In genomic region chrX:153953342-153953830, GRCh38 we compare ENCODE assay signal across 8 cellular contexts. TPM values are rescaled to one million over a fixed set of nuclear protein-coding genes. Genes with fewer than 3 reads are reported as not detected.
DNase-seq lines count a peak whose midpoint lies in the region; ATAC-seq and TF ChIP-seq lines count a peak whose summit lies in the region.

No MANE protein-coding gene starts in this region.

- peak; percentile 78 to 94 for TF ChIP-seq RAD21 in liver (IDR thresholded peaks at IDR 0.05)

- no peaks in the 10 kb centered on the region for H3K27me3 Mint-ChIP-seq in chondrocyte (ENCODE audit: low read depth)

- ATAC-seq in GM18907 (IDR thresholded peaks at IDR 0.05; ENCODE audit: unreplicated experiment) (peak; percentile 48), HG03571 (IDR thresholded peaks at IDR 0.05; ENCODE audit: unreplicated experiment) (no peak)

- H3K9me3 Mint-ChIP-seq in chondrocyte (ENCODE audit: low read depth): no peaks in the 10 kb centered on the region

- TF ChIP-seq CTCF in AG04450 (IDR thresholded peaks at IDR 0.05; ENCODE audit: low read depth, low read length) (peak; percentile 84), chondrocyte (IDR thresholded peaks at IDR 0.05) (peak; percentile 99), liver (IDR thresholded peaks at IDR 0.05; ENCODE audit: low read depth, low read length, missing input control) (peak; percentile 93)

- H3K4me1 Mint-ChIP-seq in chondrocyte (ENCODE audit: low read depth): peaks cover 10% of the 10 kb centered on the region

- no peak overlapping the region for H3K9ac ChIP-seq in liver (ENCODE audit: low read depth in 1 of 2, low read length in 2 of 2)

- H3K9me3 ChIP-seq in AG04450 (ENCODE audit: control insufficient read depth, insufficient read depth, low read length): no peaks in the 10 kb centered on the region; the same call in 1 of the 2 replicates
- no peaks in the 10 kb centered on the region for H3K9me3 ChIP-seq in liver (ENCODE audit: control insufficient read depth in 4 of 4, low read length in 3 of 4)

- CTCF ChIA-PET in AG04450 (lab: Charles Lee): no interaction called here

- peaks cover 43% of the 10 kb centered on the region for H3K36me3 Mint-ChIP-seq in chondrocyte (ENCODE audit: low read depth)

- WGBS in liver: 37% methylated on average over 33 of the region's 33 CpGs

- DNase-seq in AG04450 (ENCODE audit: low read depth, low spot score) (no peak), NCI-H1092 treated with DMSO at 0.1 percent for 48 hours (lab: John Stamatoyannopoulos, UW) (peak; percentile 55), chondrocyte (ENCODE audit: low spot score) (no peak)
- DNase-seq in activated CD4-positive, alpha-beta T cell treated with anti-CD3 and anti-CD28 coated beads for 4 hours: peak; percentile 64 to 84
- DNase-seq in stimulated activated CD4-positive, alpha-beta T cell treated with anti-CD3 and anti-CD28 coated beads, TNF-alpha, amount 100 ng/mL, for 48 hours (ENCODE audit: low read depth in 3 of 3): peak; percentile 66 to 72 (median 67)

- H3K36me3 ChIP-seq in liver (ENCODE audit: control insufficient read depth in 4 of 4, insufficient read depth in 3 of 4, low read depth in 1 of 4, low read length in 3 of 4): peaks cover 19 to 85% (median 31%) of the 10 kb centered on the region in 4 donors

- no peaks in the 10 kb centered on the region for H3K27me3 ChIP-seq in AG04450 (ENCODE audit: control insufficient read depth, insufficient read depth, low read length)
- H3K27me3 ChIP-seq in liver (ENCODE audit: control insufficient read depth in 4 of 4, insufficient read depth in 4 of 4, low read length in 3 of 4): no peaks in the 10 kb centered on the region

- H3K27ac Mint-ChIP-seq in chondrocyte (ENCODE audit: unreplicated experiment): no peak overlapping the region

- H3K27ac ChIP-seq in AG04450 (ENCODE audit: low read depth, low read length): peak overlapping the region; percentile 52
- no peak overlapping the region for H3K27ac ChIP-seq in liver (ENCODE audit: low read depth in 1 of 2, low read length in 2 of 2)

- no peak overlapping the region for H3K4me3 Mint-ChIP-seq in chondrocyte (ENCODE audit: unreplicated experiment)

- H3K4me3 ChIP-seq in AG04450 (ENCODE audit: low read depth, low read length) (no peak overlapping the region), liver (ENCODE audit: low read depth in 1 of 3, low read length in 3 of 3) (no peak overlapping the region)

- peaks cover 0 to 5% (median 0%) of the 10 kb centered on the region in 4 donors for H3K4me1 ChIP-seq in liver (ENCODE audit: control insufficient read depth in 4 of 4, insufficient read depth in 4 of 4, low read length in 3 of 4)

- POLR2A ChIA-PET in AG04450 (lab: Yijun Ruan, JAX): no interaction called here

TF ChIP-seq in liver, 16 proteins besides CTCF, POLR2A, EP300 and RAD21:
- TF ChIP-seq TAF1 (conservative IDR thresholded peaks at IDR 0.05) (no peak), FOXA1 (IDR thresholded peaks at IDR 0.05) (no peak), ZBTB33 (IDR thresholded peaks at IDR 0.05) (no peak), HNF4A (conservative IDR thresholded peaks at IDR 0.05) (no peak), EGR1 (IDR thresholded peaks at IDR 0.05; ENCODE audit: low read depth in 2 of 2) (no peak), ATF3 (IDR thresholded peaks at IDR 0.05) (no peak), HNF4G (IDR thresholded peaks at IDR 0.05) (no peak), MAX (IDR thresholded peaks at IDR 0.05) (no peak), GABPA (IDR thresholded peaks at IDR 0.05 in 1 of 2, conservative IDR thresholded peaks at IDR 0.05 in 1 of 2) (no peak), JUND (IDR thresholded peaks at IDR 0.05) (no peak), FOXA2 (IDR thresholded peaks at IDR 0.05) (no peak)

RNA-seq across cellular contexts. Expression of gene RENBP, which starts 8.9 kb away (rescaled TPM):
- 0.14 and 0.16 TPM in 2 replicates for polyA plus RNA-seq in AG04450 (2011; rRNA removed)
- 0.18 TPM in 1 of 2 replicates, not detected in the other for polyA minus RNA-seq in AG04450 (2011; rRNA and poly(A)+ RNA removed)
- total RNA-seq in chondrocyte: 6.5 to 13.4 TPM (median 13.1 TPM) in 3 replicates
- 1 to 10 TPM; 7.5 to 7.9 TPM for total RNA-seq in liver
- polyA plus RNA-seq in liver: 1 to 10 TPM; 1.0 to 6.4 TPM

RNA-seq across cellular contexts. Expression of gene HCFC1, which starts 18.2 kb away (rescaled TPM):
- polyA plus RNA-seq in AG04450 (2011; rRNA removed): 2.7 and 5.8 TPM in 2 replicates
- 17.9 and 26.6 TPM in 2 replicates for polyA minus RNA-seq in AG04450 (2011; rRNA and poly(A)+ RNA removed)
- total RNA-seq in chondrocyte: 60.1 to 89.9 TPM (median 67.2 TPM) in 3 replicates
- total RNA-seq in liver: 10 to 100 TPM; 15.6 to 26.9 TPM
- 10 to 100 TPM in 1 of 2 donors, 1 to 10 TPM in 1; 7.9 to 12.1 TPM for polyA plus RNA-seq in liver

RNA-seq across cellular contexts. Expression of gene NAA10, which starts 18.5 kb away (rescaled TPM):
- polyA plus RNA-seq in AG04450 (2011; rRNA removed): 42.9 and 63.4 TPM in 2 replicates
- 43.7 and 49.1 TPM in 2 replicates for polyA minus RNA-seq in AG04450 (2011; rRNA and poly(A)+ RNA removed)
- 89.5 to 99.8 TPM (median 91.4 TPM) in 3 replicates for total RNA-seq in chondrocyte
- total RNA-seq in liver: 10 to 100 TPM; 20.5 to 30.6 TPM
- 10 to 100 TPM; 58.2 to 58.8 TPM for polyA plus RNA-seq in liver

RNA-seq across cellular contexts. Expression of gene TMEM187, which starts 19.2 kb away (rescaled TPM):
- 3.2 and 3.9 TPM in 2 replicates for polyA plus RNA-seq in AG04450 (2011; rRNA removed)
- polyA minus RNA-seq in AG04450 (2011; rRNA and poly(A)+ RNA removed): 2.2 and 2.6 TPM in 2 replicates
- total RNA-seq in chondrocyte: 12.3 to 20.3 TPM (median 18.3 TPM) in 3 replicates
- total RNA-seq in liver: 1 to 10 TPM; 2.9 TPM
- 1 to 10 TPM; 5.3 to 5.8 TPM for polyA plus RNA-seq in liver

RNA-seq across cellular contexts. Expression of gene ARHGAP4, which starts 27.3 kb away (rescaled TPM):
- 0.12 and 0.16 TPM in 2 replicates for polyA plus RNA-seq in AG04450 (2011; rRNA removed)
- polyA minus RNA-seq in AG04450 (2011; rRNA and poly(A)+ RNA removed): 0.69 TPM in 1 of 2 replicates, not detected in the other
- total RNA-seq in chondrocyte: 2.8 to 3.7 TPM (median 3.1 TPM) in 3 replicates
- 10 to 100 TPM; 12.5 to 28.1 TPM for total RNA-seq in liver
- 1 to 10 TPM; 3.3 to 8.0 TPM for polyA plus RNA-seq in liver

Comparison
In these comparisons a context has a peak if more than half of its experiments do, and no peak if none do; other contexts are left out.
1. DNase-seq: peak in NCI-H1092 treated with DMSO at 0.1 percent for 48 hours (single experiment), activated CD4-positive, alpha-beta T cell treated with anti-CD3 and anti-CD28 coated beads for 4 hours (2 of 2) and stimulated activated CD4-positive, alpha-beta T cell treated with anti-CD3 and anti-CD28 coated beads, TNF-alpha, amount 100 ng/mL, for 48 hours (3 of 3); none in AG04450 (single experiment) and chondrocyte (single experiment).
2. Peak in every context shown above with its lines, with median percentiles within 50 percentile points of each other: CTCF ChIP-seq.